ENCODE assay signal across 8 cellular contexts in the genomic region with DNA sequence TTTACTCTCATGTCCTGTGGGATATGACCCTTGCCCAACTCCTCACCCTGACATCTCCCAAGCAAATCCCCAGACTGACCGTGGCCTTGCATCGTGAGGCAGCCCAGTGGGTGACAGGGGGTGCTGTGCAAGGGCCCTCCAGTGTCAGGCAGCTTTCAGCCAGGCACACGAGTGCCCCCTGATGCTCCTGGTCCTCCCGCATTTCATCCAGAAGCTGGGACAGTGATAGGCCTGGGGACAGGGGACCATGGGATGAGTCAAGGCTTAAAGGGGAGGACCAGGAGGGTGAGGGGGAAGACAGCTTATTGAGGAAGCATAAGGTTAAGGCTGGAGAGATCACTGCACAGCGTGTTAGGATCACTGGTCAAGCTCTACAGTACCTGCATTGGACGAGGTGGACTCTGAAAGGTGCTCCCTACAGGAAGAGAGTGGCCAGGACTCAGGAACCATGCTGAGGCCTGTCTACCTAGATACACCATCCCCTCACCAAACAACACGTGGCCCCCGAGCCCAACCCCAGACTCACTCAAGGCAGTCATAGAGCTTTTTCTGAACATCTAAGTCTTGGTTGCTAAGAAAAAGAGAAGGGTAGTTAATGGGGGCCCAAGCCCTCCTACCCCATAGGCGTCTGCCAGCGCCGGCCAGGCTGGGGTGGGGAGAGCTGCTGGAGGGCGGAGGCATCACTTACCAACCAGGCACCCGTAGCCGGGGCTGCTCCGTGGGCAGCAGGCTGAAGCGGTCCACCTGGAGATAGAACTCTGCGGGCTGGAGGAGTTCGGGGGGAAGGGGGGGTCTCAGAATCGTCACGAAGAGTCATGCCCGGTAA. TPM values are rescaled to one million over a fixed set of nuclear protein-coding genes. Genes with fewer than 3 reads are reported as not detected.
DNase-seq lines count a peak whose midpoint lies in the region; ATAC-seq lines count a peak whose summit lies in the region.

No MANE protein-coding gene starts in this region.

- H3K4me1 Mint-ChIP-seq in T-helper 1 cell treated with Interleukin-12 subunit alpha and Interleukin-12 subunit beta and Interleukin-4 antibody, amounts not matched to agents 30 μg/mL and 1 μg/mL, for 36 hours (ENCODE audit: low read depth) = peaks cover 15% of the 10 kb centered on the region
- H3K4me1 Mint-ChIP-seq in activated T-helper 1 cell treated with anti-CD3 and anti-CD28 coated beads, Interleukin-12 subunit alpha, Interleukin-12 subunit beta, Interleukin-2, Interleukin-4 antibody, amounts not matched to agents 30 ng/mL and 10 ng/mL and 1 ng/mL, durations not matched to agents 14 hours and 24 hours and 36 hours (ENCODE audit: low read depth) = peaks cover 16% of the 10 kb centered on the region
- peaks cover 9 to 19% of the 10 kb centered on the region in 2 donors for H3K4me1 Mint-ChIP-seq in immature natural killer cell

- intact Hi-C loops in activated T-helper 1 cell treated with anti-CD3 and anti-CD28 coated beads, Interleukin-12 subunit alpha, Interleukin-12 subunit beta, Interleukin-2, Interleukin-4 antibody, amounts not matched to agents 30 ng/mL and 10 ng/mL and 1 ng/mL, durations not matched to agents 14 hours and 24 hours and 36 hours (cut with micrococcal nuclease) = no loop called here

- H3K27ac ChIP-seq in stomach smooth muscle (ENCODE audit: low read length) = peak overlapping the region; percentile 92

- peak overlapping the region; percentile 81 to 96 for H3K4me3 ChIP-seq in stomach smooth muscle (ENCODE audit: low read length in 2 of 2)

- DNase-seq in T-helper 1 cell = no peak
- DNase-seq in activated T-helper 1 cell treated with anti-CD3 and anti-CD28 coated beads, Interleukin-12 subunit alpha, Interleukin-12 subunit beta, Interleukin-2, Interleukin-4 antibody, amounts not matched to agents 30 ng/mL and 10 ng/mL and 1 ng/mL, durations not matched to agents 14 hours and 24 hours and 36 hours (ENCODE audit: low spot score) = no peak
- DNase-seq in immature natural killer cell = peak in 1 of 3 donors; percentile 14
- DNase-seq in DMS153 treated with DMSO at 0.1 percent for 48 hours (lab: John Stamatoyannopoulos, UW; ENCODE audit: unreplicated experiment) = no peak

- no peaks in the 10 kb centered on the region for H3K9me3 Mint-ChIP-seq in T-helper 1 cell treated with Interleukin-12 subunit alpha and Interleukin-12 subunit beta and Interleukin-4 antibody, amounts not matched to agents 30 μg/mL and 1 μg/mL, for 36 hours
- no peaks in the 10 kb centered on the region for H3K9me3 Mint-ChIP-seq in activated T-helper 1 cell treated with anti-CD3 and anti-CD28 coated beads, Interleukin-12 subunit alpha, Interleukin-12 subunit beta, Interleukin-2, Interleukin-4 antibody, amounts not matched to agents 30 ng/mL and 10 ng/mL and 1 ng/mL, durations not matched to agents 14 hours and 24 hours and 36 hours
- H3K9me3 Mint-ChIP-seq in immature natural killer cell = no peaks in the 10 kb centered on the region

- no peaks in the 10 kb centered on the region for H3K27me3 Mint-ChIP-seq in T-helper 1 cell treated with Interleukin-12 subunit alpha and Interleukin-12 subunit beta and Interleukin-4 antibody, amounts not matched to agents 30 μg/mL and 1 μg/mL, for 36 hours (ENCODE audit: low read depth)
- no peaks in the 10 kb centered on the region for H3K27me3 Mint-ChIP-seq in activated T-helper 1 cell treated with anti-CD3 and anti-CD28 coated beads, Interleukin-12 subunit alpha, Interleukin-12 subunit beta, Interleukin-2, Interleukin-4 antibody, amounts not matched to agents 30 ng/mL and 10 ng/mL and 1 ng/mL, durations not matched to agents 14 hours and 24 hours and 36 hours (ENCODE audit: insufficient read depth)
- H3K27me3 Mint-ChIP-seq in immature natural killer cell (ENCODE audit: low read depth in 3 of 3) = peaks cover 8 to 12% (median 11%) of the 10 kb centered on the region in 3 donors

- H3K27me3 ChIP-seq in stomach smooth muscle (ENCODE audit: control insufficient read depth in 1 of 2, insufficient read depth in 2 of 2, low read length in 2 of 2) = peaks cover 7 to 8% of the 10 kb centered on the region in 2 donors

- H3K36me3 Mint-ChIP-seq in T-helper 1 cell treated with Interleukin-12 subunit alpha and Interleukin-12 subunit beta and Interleukin-4 antibody, amounts not matched to agents 30 μg/mL and 1 μg/mL, for 36 hours (ENCODE audit: low read depth) = peaks cover 9% of the 10 kb centered on the region
- H3K36me3 Mint-ChIP-seq in activated T-helper 1 cell treated with anti-CD3 and anti-CD28 coated beads, Interleukin-12 subunit alpha, Interleukin-12 subunit beta, Interleukin-2, Interleukin-4 antibody, amounts not matched to agents 30 ng/mL and 10 ng/mL and 1 ng/mL, durations not matched to agents 14 hours and 24 hours and 36 hours (ENCODE audit: low read depth) = peaks cover 10% of the 10 kb centered on the region
- H3K36me3 Mint-ChIP-seq in immature natural killer cell = peaks cover 0 to under 1% (median 0%) of the 10 kb centered on the region in 3 donors

- H3K9ac ChIP-seq in stomach smooth muscle (ENCODE audit: low read length in 2 of 2) = peak overlapping the region; percentile 74 to 94

- H3K36me3 ChIP-seq in stomach smooth muscle (ENCODE audit: control insufficient read depth in 2 of 2, insufficient read depth in 2 of 2, low read length in 2 of 2) = peaks cover 6 to 16% of the 10 kb centered on the region in 2 donors

- ATAC-seq in GM21367 (IDR thresholded peaks at IDR 0.05; ENCODE audit: unreplicated experiment) (no peak), GM18519 (IDR thresholded peaks at IDR 0.05; ENCODE audit: low FRiP score, unreplicated experiment) (no peak)

- H3K9me3 ChIP-seq in stomach smooth muscle (ENCODE audit: control insufficient read depth in 2 of 2, low read length in 2 of 2) = no peaks in the 10 kb centered on the region

- peak overlapping the region; percentile 73 for H3K27ac Mint-ChIP-seq in T-helper 1 cell treated with Interleukin-12 subunit alpha and Interleukin-12 subunit beta and Interleukin-4 antibody, amounts not matched to agents 30 μg/mL and 1 μg/mL, for 36 hours
- peak overlapping the region; percentile 82 for H3K27ac Mint-ChIP-seq in activated T-helper 1 cell treated with anti-CD3 and anti-CD28 coated beads, Interleukin-12 subunit alpha, Interleukin-12 subunit beta, Interleukin-2, Interleukin-4 antibody, amounts not matched to agents 30 ng/mL and 10 ng/mL and 1 ng/mL, durations not matched to agents 14 hours and 24 hours and 36 hours
- peak overlapping the region; percentile 69 to 96 (median 89) for H3K27ac Mint-ChIP-seq in immature natural killer cell

- H3K4me3 Mint-ChIP-seq in T-helper 1 cell treated with Interleukin-12 subunit alpha and Interleukin-12 subunit beta and Interleukin-4 antibody, amounts not matched to agents 30 μg/mL and 1 μg/mL, for 36 hours = peak overlapping the region; percentile 94
- peak overlapping the region; percentile 92 for H3K4me3 Mint-ChIP-seq in activated T-helper 1 cell treated with anti-CD3 and anti-CD28 coated beads, Interleukin-12 subunit alpha, Interleukin-12 subunit beta, Interleukin-2, Interleukin-4 antibody, amounts not matched to agents 30 ng/mL and 10 ng/mL and 1 ng/mL, durations not matched to agents 14 hours and 24 hours and 36 hours
- peak overlapping the region; percentile 91 to 95 (median 94) for H3K4me3 Mint-ChIP-seq in immature natural killer cell

- H3K4me1 ChIP-seq in stomach smooth muscle (ENCODE audit: control insufficient read depth, insufficient read depth, low read length) = peaks cover 30% of the 10 kb centered on the region

RNA-seq across cellular contexts. Expression of a gene that starts 1.0 kb away (rescaled TPM):
- total RNA-seq in activated T-helper 1 cell treated with anti-CD3 and anti-CD28 coated beads, Interleukin-12 subunit alpha, Interleukin-12 subunit beta, Interleukin-2, Interleukin-4 antibody, amounts not matched to agents 30 ng/mL and 10 ng/mL and 1 ng/mL, durations not matched to agents 14 hours and 24 hours and 36 hours = 56.7 and 59.1 TPM in 2 replicates
- 10 to 100 TPM; 31.0 to 51.2 (median 39.2) TPM for polyA plus RNA-seq in immature natural killer cell

RNA-seq across cellular contexts. Expression of a gene that starts 1.7 kb away (rescaled TPM):
- total RNA-seq in activated T-helper 1 cell treated with anti-CD3 and anti-CD28 coated beads, Interleukin-12 subunit alpha, Interleukin-12 subunit beta, Interleukin-2, Interleukin-4 antibody, amounts not matched to agents 30 ng/mL and 10 ng/mL and 1 ng/mL, durations not matched to agents 14 hours and 24 hours and 36 hours = 13.4 and 16.1 TPM in 2 replicates
- polyA plus RNA-seq in immature natural killer cell = 10 to 100 TPM; 10.2 to 17.9 (median 10.3) TPM

RNA-seq across cellular contexts. Expression of a gene that starts 7.5 kb away (rescaled TPM):
- total RNA-seq in activated T-helper 1 cell treated with anti-CD3 and anti-CD28 coated beads, Interleukin-12 subunit alpha, Interleukin-12 subunit beta, Interleukin-2, Interleukin-4 antibody, amounts not matched to agents 30 ng/mL and 10 ng/mL and 1 ng/mL, durations not matched to agents 14 hours and 24 hours and 36 hours = 11.0 and 11.8 TPM in 2 replicates
- 1 to 10 TPM in 1 of 3 donors, under 1 TPM in 2; 0.43 to 1.9 (median 0.48) TPM for polyA plus RNA-seq in immature natural killer cell

RNA-seq across cellular contexts. Expression of a gene that starts 7.6 kb away (rescaled TPM):
- 0.86 and 1.4 TPM in 2 replicates for total RNA-seq in activated T-helper 1 cell treated with anti-CD3 and anti-CD28 coated beads, Interleukin-12 subunit alpha, Interleukin-12 subunit beta, Interleukin-2, Interleukin-4 antibody, amounts not matched to agents 30 ng/mL and 10 ng/mL and 1 ng/mL, durations not matched to agents 14 hours and 24 hours and 36 hours
- 1 to 10 TPM; 2.7 to 6.2 (median 4.2) TPM for polyA plus RNA-seq in immature natural killer cell

RNA-seq across cellular contexts. Expression of a gene that starts 14.1 kb away (rescaled TPM):
- 228 and 238 TPM in 2 replicates for total RNA-seq in activated T-helper 1 cell treated with anti-CD3 and anti-CD28 coated beads, Interleukin-12 subunit alpha, Interleukin-12 subunit beta, Interleukin-2, Interleukin-4 antibody, amounts not matched to agents 30 ng/mL and 10 ng/mL and 1 ng/mL, durations not matched to agents 14 hours and 24 hours and 36 hours
- polyA plus RNA-seq in immature natural killer cell = 1 to 10 TPM; 1.4 to 4.1 (median 3.4) TPM
